Comparison of ENCODE assay signal across 12 cellular contexts in the genomic region with DNA sequence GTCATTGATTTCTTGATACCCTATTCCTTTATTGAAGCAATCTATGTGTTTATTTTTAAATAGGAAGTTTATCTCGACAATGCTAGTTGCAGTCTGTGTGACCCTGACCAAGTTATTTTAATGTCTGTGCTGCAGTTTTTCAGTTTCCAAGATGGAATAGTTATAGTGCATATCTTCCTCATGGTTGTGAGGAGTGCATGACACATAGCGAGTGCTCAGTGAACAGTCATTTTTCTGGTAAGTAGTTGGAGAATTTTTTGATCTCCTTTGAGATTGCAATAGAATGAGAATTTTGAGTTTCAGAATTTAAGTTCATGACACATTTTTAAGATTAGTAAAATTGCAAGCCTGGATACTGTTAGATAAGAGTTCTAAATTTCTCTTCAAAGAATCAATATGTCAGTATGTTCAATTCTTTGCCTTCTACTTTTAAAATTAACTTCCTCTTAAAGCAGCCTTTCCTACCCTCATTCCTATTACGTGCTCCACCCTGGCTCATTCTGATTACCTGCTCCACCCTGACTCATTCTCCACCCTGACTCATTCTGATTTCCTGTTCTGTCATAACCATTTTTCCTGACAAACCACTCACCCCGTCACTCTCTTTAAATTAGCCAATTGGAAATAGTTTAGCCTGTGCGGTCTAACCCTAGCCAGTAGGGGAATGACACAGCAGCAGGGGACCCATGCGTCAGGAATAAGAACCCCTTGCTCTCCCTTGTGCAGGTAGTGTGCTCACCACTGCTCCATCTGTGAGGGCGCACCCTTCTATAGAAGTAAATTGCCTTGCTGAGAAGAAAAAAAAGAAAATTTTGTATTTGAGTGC. TPM values are rescaled to one million over a fixed set of nuclear protein-coding genes. Genes with fewer than 3 reads are reported as not detected.
DNase-seq lines count a peak whose midpoint lies in the region; ATAC-seq, FAIRE-seq and TF ChIP-seq lines count a peak whose summit lies in the region.
"Had no signal": no experiment of that assay in that cellular context is flagged by ENCODE, and none has a peak within 500 bp of the region (broad histone marks: within the 10 kb centered on the region; RNA-seq: fewer than 3 reads in every experiment).

No MANE protein-coding gene starts in this region.

- no peak overlapping the region for H2AFZ ChIP-seq in keratinocyte (ENCODE audit: control insufficient read depth, low read length)

- dilution Hi-C loops in keratinocyte (cut with MboI; ENCODE audit: extremely low pct_ligation_motif_present, low sequenced_read_pairs) = no loop called here

- no peak overlapping the region for H3K4me3 Mint-ChIP-seq in activated T-helper 1 cell treated with anti-CD3 and anti-CD28 coated beads, Interleukin-12 subunit alpha, Interleukin-12 subunit beta, Interleukin-2, Interleukin-4 antibody, amounts not matched to agents 30 ng/mL and 10 ng/mL and 1 ng/mL, durations not matched to agents 14 hours and 24 hours and 36 hours
- no peak overlapping the region for H3K4me3 Mint-ChIP-seq in effector memory CD8-positive, alpha-beta T cell

- ATAC-seq in effector memory CD8-positive, alpha-beta T cell (replicated peaks) = no peak
- no peak for ATAC-seq in HG03520 (IDR thresholded peaks at IDR 0.05; ENCODE audit: unreplicated experiment)
- ATAC-seq in HG02840 (IDR thresholded peaks at IDR 0.05; ENCODE audit: low FRiP score, unreplicated experiment) = no peak
- ATAC-seq in right cardiac atrium = no peak
- ATAC-seq: naive thymus-derived CD4-positive, alpha-beta T cell had no signal

- H3K27me3 ChIP-seq in keratinocyte (ENCODE audit: control insufficient read depth, extremely low read depth, insufficient read depth, low read length) (no peaks in the 10 kb centered on the region), right cardiac atrium (ENCODE audit: control insufficient read depth, insufficient read depth) (no peaks in the 10 kb centered on the region)
- H3K27me3 ChIP-seq: uterus had no signal

- WGBS in right cardiac atrium = 90% methylated on average over 7 of the region's 7 CpGs

- H3K4me1 ChIP-seq in keratinocyte (ENCODE audit: control insufficient read depth, extremely low read depth, insufficient read depth, low read length) (no peaks in the 10 kb centered on the region), right cardiac atrium (ENCODE audit: control insufficient read depth, insufficient read depth, low read length) (peaks cover 3% of the 10 kb centered on the region)
- H3K4me1 ChIP-seq: uterus had no signal

- DNase-seq in Daoy (ENCODE audit: low read depth) (peak; percentile 23), HT1080 (ENCODE audit: low read depth) (peak; percentile 97), keratinocyte (ENCODE audit: low read depth, low spot score) (no peak), right cardiac atrium (no peak)
- peak; percentile 18 for DNase-seq in activated T-helper 1 cell treated with anti-CD3 and anti-CD28 coated beads, Interleukin-12 subunit alpha, Interleukin-12 subunit beta, Interleukin-2, Interleukin-4 antibody, amounts not matched to agents 30 ng/mL and 10 ng/mL and 1 ng/mL, durations not matched to agents 14 hours and 24 hours and 36 hours (ENCODE audit: low spot score)
- DNase-seq in effector memory CD8-positive, alpha-beta T cell = no peak
- DNase-seq: NCI-H1694, uterus had no signal

- H3K9me3 Mint-ChIP-seq in activated T-helper 1 cell treated with anti-CD3 and anti-CD28 coated beads, Interleukin-12 subunit alpha, Interleukin-12 subunit beta, Interleukin-2, Interleukin-4 antibody, amounts not matched to agents 30 ng/mL and 10 ng/mL and 1 ng/mL, durations not matched to agents 14 hours and 24 hours and 36 hours = peaks cover 56% of the 10 kb centered on the region
- H3K9me3 Mint-ChIP-seq in effector memory CD8-positive, alpha-beta T cell = peaks cover 0 to 1% of the 10 kb centered on the region in 2 donors

- intact Hi-C loops in activated T-helper 1 cell treated with anti-CD3 and anti-CD28 coated beads, Interleukin-12 subunit alpha, Interleukin-12 subunit beta, Interleukin-2, Interleukin-4 antibody, amounts not matched to agents 30 ng/mL and 10 ng/mL and 1 ng/mL, durations not matched to agents 14 hours and 24 hours and 36 hours (cut with micrococcal nuclease) = loop anchor here (1.0 to 2.0 kb wide), 5 partner anchors 16 to 115 kb away; a partner anchor contains a TSS
- intact Hi-C loops in right cardiac atrium (cut with DNase I) = no loop called here

- H3K27ac ChIP-seq in keratinocyte (ENCODE audit: control insufficient read depth, insufficient read depth, low read length) (peak overlapping the region; percentile 54), right cardiac atrium (ENCODE audit: low read length) (no peak overlapping the region)
- H3K27ac ChIP-seq: uterus had no signal

- peaks cover 20% of the 10 kb centered on the region for H3K4me1 Mint-ChIP-seq in activated T-helper 1 cell treated with anti-CD3 and anti-CD28 coated beads, Interleukin-12 subunit alpha, Interleukin-12 subunit beta, Interleukin-2, Interleukin-4 antibody, amounts not matched to agents 30 ng/mL and 10 ng/mL and 1 ng/mL, durations not matched to agents 14 hours and 24 hours and 36 hours (ENCODE audit: low read depth)
- peaks cover 6 to 8% of the 10 kb centered on the region in 2 donors for H3K4me1 Mint-ChIP-seq in effector memory CD8-positive, alpha-beta T cell (ENCODE audit: low read depth in 2 of 2)

- no peaks in the 10 kb centered on the region for H4K20me1 ChIP-seq in keratinocyte (ENCODE audit: control insufficient read depth, extremely low read depth, insufficient read depth, low read length)

- H3K4me3 ChIP-seq in keratinocyte (ENCODE audit: control insufficient read depth in 2 of 3, extremely low read depth in 1 of 3, insufficient read depth in 2 of 3, low read depth in 1 of 3, low read length in 3 of 3) = no peak overlapping the region
- H3K4me3 ChIP-seq in right cardiac atrium (ENCODE audit: low read length) = no peak overlapping the region
- H3K4me3 ChIP-seq: uterus had no signal

- H3K79me2 ChIP-seq in keratinocyte (ENCODE audit: control insufficient read depth, insufficient read depth, low read length) = peaks cover 89% of the 10 kb centered on the region

- H3K36me3 Mint-ChIP-seq in activated T-helper 1 cell treated with anti-CD3 and anti-CD28 coated beads, Interleukin-12 subunit alpha, Interleukin-12 subunit beta, Interleukin-2, Interleukin-4 antibody, amounts not matched to agents 30 ng/mL and 10 ng/mL and 1 ng/mL, durations not matched to agents 14 hours and 24 hours and 36 hours (ENCODE audit: low read depth) = peaks cover 52% of the 10 kb centered on the region
- H3K36me3 Mint-ChIP-seq in effector memory CD8-positive, alpha-beta T cell (ENCODE audit: insufficient read depth) = peaks cover 13% of the 10 kb centered on the region

- no peaks in the 10 kb centered on the region for H3K27me3 Mint-ChIP-seq in activated T-helper 1 cell treated with anti-CD3 and anti-CD28 coated beads, Interleukin-12 subunit alpha, Interleukin-12 subunit beta, Interleukin-2, Interleukin-4 antibody, amounts not matched to agents 30 ng/mL and 10 ng/mL and 1 ng/mL, durations not matched to agents 14 hours and 24 hours and 36 hours (ENCODE audit: insufficient read depth)
- H3K27me3 Mint-ChIP-seq in effector memory CD8-positive, alpha-beta T cell = no peaks in the 10 kb centered on the region
- H3K27me3 Mint-ChIP-seq: naive thymus-derived CD4-positive, alpha-beta T cell had no signal

- no peaks in the 10 kb centered on the region for H3K9me1 ChIP-seq in keratinocyte (ENCODE audit: control insufficient read depth, extremely low read depth, insufficient read depth, low read length)

- no peak overlapping the region for H3K4me2 ChIP-seq in keratinocyte (ENCODE audit: control insufficient read depth, extremely low read depth, insufficient read depth, low read depth, low read length)

- no peak for TF ChIP-seq CTCF in keratinocyte (optimal IDR thresholded peaks at IDR 0.05 in 1 of 3, IDR thresholded peaks at IDR 0.05 in 1 of 3, conservative IDR thresholded peaks at IDR 0.05 in 1 of 3; ENCODE audit: extremely low read depth in 1 of 3, insufficient read depth in 2 of 3, low read length in 3 of 3)

- H3K9me3 ChIP-seq in keratinocyte (ENCODE audit: control insufficient read depth, low read depth, low read length) = peaks cover 32% of the 10 kb centered on the region
- peaks cover 3% of the 10 kb centered on the region for H3K9me3 ChIP-seq in right cardiac atrium (ENCODE audit: control insufficient read depth, low read length)
- H3K9me3 ChIP-seq: uterus had no signal

- FAIRE-seq in keratinocyte (lab: Jason Lieb, UNC) = no peak
- FAIRE-seq: D721Med had no signal

- H3K27ac Mint-ChIP-seq in activated T-helper 1 cell treated with anti-CD3 and anti-CD28 coated beads, Interleukin-12 subunit alpha, Interleukin-12 subunit beta, Interleukin-2, Interleukin-4 antibody, amounts not matched to agents 30 ng/mL and 10 ng/mL and 1 ng/mL, durations not matched to agents 14 hours and 24 hours and 36 hours = peak overlapping the region; percentile 78
- no peak overlapping the region for H3K27ac Mint-ChIP-seq in effector memory CD8-positive, alpha-beta T cell

- peaks cover 6 to 17% of the 10 kb centered on the region in 2 experiments for H3K36me3 ChIP-seq in keratinocyte (ENCODE audit: control insufficient read depth in 2 of 2, extremely low read depth in 1 of 2, insufficient read depth in 2 of 2, low read length in 2 of 2)
- H3K36me3 ChIP-seq: uterus had no signal

- H3K9ac ChIP-seq in keratinocyte (ENCODE audit: control insufficient read depth, extremely low read depth, insufficient read depth, low read length) = no peak overlapping the region

RNA-seq across cellular contexts. Expression of a gene that starts 30.7 kb away (rescaled TPM):
- 106 and 107 TPM in 2 replicates for total RNA-seq in Daoy (2014; rRNA removed; shearing (Covaris generic))
- total RNA-seq in HT1080 (2014; rRNA removed; shearing (Covaris generic)) = 36.9 and 56.9 TPM in 2 replicates
- polyA plus RNA-seq in HT1080 (2015; cell fraction: cytosol; rRNA removed) = 44.5 and 63.5 TPM in 2 replicates
- polyA plus RNA-seq in HT1080 (2015; cell fraction: nucleus; rRNA removed) = 45.0 and 46.3 TPM in 2 replicates
- total RNA-seq in activated T-helper 1 cell treated with anti-CD3 and anti-CD28 coated beads, Interleukin-12 subunit alpha, Interleukin-12 subunit beta, Interleukin-2, Interleukin-4 antibody, amounts not matched to agents 30 ng/mL and 10 ng/mL and 1 ng/mL, durations not matched to agents 14 hours and 24 hours and 36 hours = 39.1 and 41.8 TPM in 2 replicates
- 47.3 to 68.8 TPM (median 61.2 TPM) in 3 replicates for polyA plus RNA-seq in keratinocyte
- polyA plus RNA-seq in keratinocyte (2011; ENCODE audit: low read depth) = 52.2 TPM
- 36.8 and 68.0 TPM in 2 replicates for polyA plus RNA-seq in keratinocyte (2011; cell fraction: cytosol; rRNA removed)
- polyA plus RNA-seq in keratinocyte (2011; cell fraction: nucleus; rRNA removed) = 58.1 and 64.7 TPM in 2 replicates
- 26.9 and 39.7 TPM in 2 replicates for polyA plus RNA-seq in keratinocyte (2012; ENCODE audit: low replicate concordance)
- 22.0 to 87.4 TPM (median 44.9 TPM) in 3 replicates for polyA minus RNA-seq in keratinocyte
- polyA minus RNA-seq in keratinocyte (2011; cell fraction: cytosol; rRNA and poly(A)+ RNA removed) = 37.2 TPM
- polyA minus RNA-seq in keratinocyte (2011; cell fraction: nucleus; rRNA and poly(A)+ RNA removed) = 24.1 and 54.7 TPM in 2 replicates
- 10 to 100 TPM; 71.3 to 78.4 (median 75.6) TPM for total RNA-seq in right cardiac atrium
- 26.3 TPM for polyA plus RNA-seq in right cardiac atrium

Comparison
In these comparisons a context has a peak if more than half of its experiments do, and no peak if none do; other contexts are left out.
1. DNase-seq: peak in Daoy (single experiment), HT1080 (single experiment) and activated T-helper 1 cell treated with anti-CD3 and anti-CD28 coated beads, Interleukin-12 subunit alpha, Interleukin-12 subunit beta, Interleukin-2, Interleukin-4 antibody, amounts not matched to agents 30 ng/mL and 10 ng/mL and 1 ng/mL, durations not matched to agents 14 hours and 24 hours and 36 hours (single experiment); none in keratinocyte (single experiment), effector memory CD8-positive, alpha-beta T cell (0 of 3) and right cardiac atrium (0 of 3).